1 cellular context compared by ENCODE assay signal in the genomic region with DNA sequence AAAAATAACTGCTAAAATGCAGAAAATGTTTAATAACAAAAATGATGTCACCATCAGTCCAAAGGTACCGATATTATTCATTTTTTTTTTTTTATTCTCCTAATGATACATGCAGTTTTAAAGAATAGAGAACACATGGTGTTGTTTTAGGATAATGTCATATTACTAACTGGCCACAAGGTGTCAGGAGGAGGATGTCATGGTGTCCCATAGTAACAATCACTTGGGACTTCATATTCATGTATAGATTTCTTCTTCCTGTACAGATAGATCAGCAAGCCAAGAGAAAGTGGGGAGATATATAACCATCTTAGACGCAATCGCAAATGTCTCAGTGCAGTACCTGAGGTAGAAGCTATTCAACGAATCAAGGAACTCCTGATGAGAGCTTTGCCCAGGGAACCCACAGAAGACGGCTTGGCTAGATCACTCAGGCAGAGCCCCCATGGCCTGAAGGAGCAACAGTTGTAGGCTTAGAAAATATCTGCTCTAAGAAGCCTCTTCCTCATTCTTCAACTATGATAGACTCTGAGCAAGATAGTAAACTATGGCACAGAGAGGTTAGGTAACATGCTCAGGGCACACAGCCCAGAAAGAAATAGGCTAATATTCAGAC.
TF ChIP-seq lines count a peak whose summit lies in the region.

No MANE protein-coding gene starts in this region.

TF ChIP-seq in H1, 55 proteins besides CTCF, POLR2A, EP300 and RAD21:
- TF ChIP-seq SP4 (IDR thresholded peaks at IDR 0.05; ENCODE audit: low read length) (no peak), GABPA (IDR thresholded peaks at IDR 0.05; ENCODE audit: borderline replicate concordance, insufficient read depth, low read length) (no peak), SUZ12 (IDR thresholded peaks at IDR 0.05; ENCODE audit: low read length) (no peak), PHF8 (conservative IDR thresholded peaks at IDR 0.05; ENCODE audit: low read depth, low read length) (no peak), RBBP5 (IDR thresholded peaks at IDR 0.05; ENCODE audit: borderline replicate concordance, low read depth, low read length) (no peak), ASH2L (IDR thresholded peaks at IDR 0.05; ENCODE audit: low read length) (no peak), TAF1 (IDR thresholded peaks at IDR 0.05; ENCODE audit: low read depth, low read length) (no peak), EZH2 (IDR thresholded peaks at IDR 0.05; ENCODE audit: low read depth, low read length, severe bottlenecking) (no peak), TBP (IDR thresholded peaks at IDR 0.05; ENCODE audit: low read depth, low read length) (no peak), CBX8 (IDR thresholded peaks at IDR 0.05; ENCODE audit: borderline replicate concordance, low read depth, low read length) (no peak), RFX5 (IDR thresholded peaks at IDR 0.05; ENCODE audit: borderline replicate concordance, low read depth, low read length) (no peak), BRCA1 (IDR thresholded peaks at IDR 0.05; ENCODE audit: low read depth, low read length) (no peak), RNF2 (IDR thresholded peaks at IDR 0.05; ENCODE audit: borderline replicate concordance, low read depth, low read length, missing control alignments, poor library complexity, severe bottlenecking) (no peak), BCL11A (IDR thresholded peaks at IDR 0.05; ENCODE audit: low read depth in 2 of 2, low read length in 2 of 2) (no peak), SIX5 (IDR thresholded peaks at IDR 0.05; ENCODE audit: low read depth, low read length) (no peak), CREB1 (IDR thresholded peaks at IDR 0.05) (no peak), TCF12 (IDR thresholded peaks at IDR 0.05; ENCODE audit: low read depth, low read length) (no peak)
- TF ChIP-seq, protein P1, sequence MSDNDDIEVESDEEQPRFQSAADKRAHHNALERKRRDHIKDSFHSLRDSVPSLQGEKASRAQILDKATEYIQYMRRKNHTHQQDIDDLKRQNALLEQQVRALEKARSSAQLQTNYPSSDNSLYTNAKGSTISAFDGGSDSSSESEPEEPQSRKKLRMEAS (IDR thresholded peaks at IDR 0.05): no peak
TF ChIP-seq in H1: peak in this region for 0.
